Comparison of ENCODE assay signal across 8 cellular contexts in genomic region chr12:111773801-111774551, GRCh38. TPM values are rescaled to one million over a fixed set of nuclear protein-coding genes. Genes with fewer than 3 reads are reported as not detected.
DNase-seq lines count a peak whose midpoint lies in the region; ATAC-seq and TF ChIP-seq lines count a peak whose summit lies in the region.

No MANE protein-coding gene starts in this region.

- peak overlapping the region; percentile 1 to 83 (median 77) for H3K9ac ChIP-seq in skeletal muscle tissue (ENCODE audit: low read depth in 1 of 3, low read length in 3 of 3)

- peaks cover 36% of the 10 kb centered on the region for H3K4me1 ChIP-seq in ACC112 (ENCODE audit: control insufficient read depth, insufficient read depth, low read length, unreplicated experiment)
- peaks cover 65% of the 10 kb centered on the region for H3K4me1 ChIP-seq in left ventricle myocardium inferior
- H3K4me1 ChIP-seq in skeletal muscle tissue (ENCODE audit: control insufficient read depth in 3 of 3, insufficient read depth in 3 of 3, low read length in 3 of 3): peaks cover 44 to 61% (median 48%) of the 10 kb centered on the region in 3 donors

- no peak for ATAC-seq in HG03520 (IDR thresholded peaks at IDR 0.05; ENCODE audit: unreplicated experiment)

- DNase-seq in H4 (ENCODE audit: low spot score): peak; percentile 87
- DNase-seq in SK-MEL-5 (ENCODE audit: low read depth, low spot score): peak; percentile 39
- peak; percentile 72 for DNase-seq in left ventricle myocardium inferior
- DNase-seq in activated CD4-positive, CD25-positive, alpha-beta regulatory T cell (lab: John Stamatoyannopoulos, UW): no peak
- no peak for DNase-seq in cerebellar nuclear complex (lab: John Stamatoyannopoulos, UW)

- H3K27ac ChIP-seq in ACC112 (ENCODE audit: low read depth, low read length): peak overlapping the region; percentile 70
- H3K27ac ChIP-seq in left ventricle myocardium inferior (replicated peaks): peak overlapping the region; percentile 95
- H3K27ac ChIP-seq in skeletal muscle tissue (ENCODE audit: low read depth, low read length): peak overlapping the region; percentile 76

- in situ Hi-C loops in SK-MEL-5 (cut with HindIII; ENCODE audit: low pct_unique_long_range_greater_than_20kb, low sequenced_read_pairs): no loop called here

- peaks cover 2% of the 10 kb centered on the region for H3K79me2 ChIP-seq in ACC112 (ENCODE audit: control insufficient read depth, insufficient read depth, low read length, unreplicated experiment)

- no peaks in the 10 kb centered on the region for H3K27me3 ChIP-seq in ACC112 (ENCODE audit: insufficient read depth, low read length)
- no peaks in the 10 kb centered on the region for H3K27me3 ChIP-seq in left ventricle myocardium inferior (ENCODE audit: low read depth)
- no peaks in the 10 kb centered on the region for H3K27me3 ChIP-seq in skeletal muscle tissue (ENCODE audit: control insufficient read depth in 3 of 3, insufficient read depth in 3 of 3, low read length in 3 of 3)

- intact Hi-C loops in left ventricle myocardium inferior (cut with micrococcal nuclease): no loop called here

- no peaks in the 10 kb centered on the region for H3K9me3 ChIP-seq in left ventricle myocardium inferior (replicated peaks)
- no peaks in the 10 kb centered on the region for H3K9me3 ChIP-seq in skeletal muscle tissue (ENCODE audit: control insufficient read depth in 3 of 3, low read length in 3 of 3)

- H3K4me3 ChIP-seq in ACC112 (ENCODE audit: low read depth, low read length) (peak overlapping the region; percentile 57), left ventricle myocardium inferior (peak overlapping the region; percentile 40), skeletal muscle tissue (ENCODE audit: low read length in 3 of 3) (peak overlapping the region; percentile 66 to 70 (median 68))

- no peak for TF ChIP-seq CTCF in left ventricle myocardium inferior (IDR thresholded peaks at IDR 0.05; ENCODE audit: borderline replicate concordance)

- H3K36me3 ChIP-seq in ACC112 (ENCODE audit: insufficient read depth, low read length) (no peaks in the 10 kb centered on the region), left ventricle myocardium inferior (no peaks in the 10 kb centered on the region), skeletal muscle tissue (ENCODE audit: control insufficient read depth in 3 of 3, insufficient read depth in 3 of 3, low read length in 3 of 3) (no peaks in the 10 kb centered on the region)

- peak overlapping the region; percentile 49 for H2AFZ ChIP-seq in ACC112 (ENCODE audit: low read length, unreplicated experiment)

RNA-seq across cellular contexts. Expression of gene ALDH2, which starts 7.2 kb away (rescaled TPM):
- total RNA-seq in H4 (2014; rRNA removed; shearing (Covaris generic)): 18.5 and 29.1 TPM in 2 replicates
- total RNA-seq in SK-MEL-5 (2014; rRNA removed; shearing (Covaris generic)): 21.1 and 21.5 TPM in 2 replicates
- polyA plus RNA-seq in SK-MEL-5 (2015; cell fraction: cytosol; rRNA removed): 17.7 and 23.5 TPM in 2 replicates
- polyA plus RNA-seq in SK-MEL-5 (2015; cell fraction: nucleus; rRNA removed): 8.0 and 8.8 TPM in 2 replicates
- total RNA-seq in left ventricle myocardium inferior (381 TPM), skeletal muscle tissue (5.7 TPM)

Comparison
In these comparisons a context has a peak if more than half of its experiments do, and no peak if none do; other contexts are left out.
1. DNase-seq: peak in H4 (single experiment), SK-MEL-5 (single experiment) and left ventricle myocardium inferior (single experiment); none in activated CD4-positive, CD25-positive, alpha-beta regulatory T cell (0 of 4) and cerebellar nuclear complex (0 of 2).
2. RNA of gene ALDH2, which starts 7.2 kb away (total RNA-seq): 381 TPM in left ventricle myocardium inferior (single experiment); 21.1 to 21.5 TPM in SK-MEL-5, 18.5 to 29.1 TPM in H4 and 5.7 TPM in skeletal muscle tissue (single experiment); every median in the first group is over 10 times any median in the second.
3. Peak in every context shown above with its lines, with median percentiles within 50 percentile points of each other: H3K27ac ChIP-seq and H3K4me3 ChIP-seq.